7 cellular contexts compared by ENCODE assay signal in genomic region chr5:108381034-108381954, GRCh38. TPM values are rescaled to one million over a fixed set of nuclear protein-coding genes. Genes with fewer than 3 reads are reported as not detected.
DNase-seq lines count a peak whose midpoint lies in the region; ATAC-seq, FAIRE-seq and TF ChIP-seq lines count a peak whose summit lies in the region.

No MANE protein-coding gene starts in this region.

- H3K36me3 Mint-ChIP-seq in activated B cell treated with CpG ODN at 0.5 μM for 24 hours (ENCODE audit: low read depth): peaks cover 20% of the 10 kb centered on the region

- H3K36me3 ChIP-seq in H7 (replicated peaks; ENCODE audit: control insufficient read depth, insufficient read depth, low read length): no peaks in the 10 kb centered on the region
- H3K36me3 ChIP-seq in MG63: peaks cover 9% of the 10 kb centered on the region
- no peaks in the 10 kb centered on the region for H3K36me3 ChIP-seq in kidney (ENCODE audit: control insufficient read depth in 1 of 2, insufficient read depth in 2 of 2, low read length in 2 of 2)

- peak overlapping the region; percentile 96 for H3K4me3 Mint-ChIP-seq in activated B cell treated with CpG ODN at 0.5 μM for 24 hours

- H3K27me3 ChIP-seq in H7 (ENCODE audit: control insufficient read depth, insufficient read depth, low read length) (no peaks in the 10 kb centered on the region), MG63 (no peaks in the 10 kb centered on the region)

- peak; percentile 68 for DNase-seq in H7
- DNase-seq in MG63: peak; percentile 84
- peak; percentile 82 for DNase-seq in activated B cell treated with CpG ODN at 0.5 μM for 24 hours
- DNase-seq in caudate nucleus (lab: John Stamatoyannopoulos, UW): peak in 57 of 61 donors; percentile 8 to 83 (median 64)
- peak; percentile 95 for DNase-seq in kidney
- DNase-seq in stimulated activated CD4-positive, alpha-beta T cell treated with anti-CD3 and anti-CD28 coated beads, Interleukin-15, amount 100 ng/mL, for 24 hours: peak; percentile 81

- no peaks in the 10 kb centered on the region for H3K27me3 Mint-ChIP-seq in activated B cell treated with CpG ODN at 0.5 μM for 24 hours

- H3K4me1 ChIP-seq in kidney (ENCODE audit: control insufficient read depth in 1 of 2, insufficient read depth in 1 of 2, low read depth in 1 of 2, low read length in 2 of 2): peaks cover 4 to 6% of the 10 kb centered on the region in 2 donors

- H3K9ac ChIP-seq in kidney (ENCODE audit: low read length in 2 of 2): peak overlapping the region; percentile 74 to 94

- ATAC-seq in activated B cell treated with CpG ODN at 0.5 μM for 24 hours (ENCODE audit: low read depth): peak; percentile 53

- CTCF ChIA-PET in activated B cell treated with CpG ODN at 0.5 μM for 24 hours (lab: Charles Lee): interaction anchor here (0.8 to 2.4 kb wide), 2 partner anchors 122 to 1307 kb away, joined by 3 to 10 read pairs; no protein-coding TSS in a partner anchor

- FAIRE-seq in kidney (lab: Jason Lieb, UNC): no peak

- peaks cover 47% of the 10 kb centered on the region for H3K4me1 Mint-ChIP-seq in activated B cell treated with CpG ODN at 0.5 μM for 24 hours

- TF ChIP-seq CTCF in GM12875 (IDR thresholded peaks at IDR 0.05; ENCODE audit: borderline replicate concordance, insufficient read depth, low read depth, low read length) (no peak), activated B cell treated with CpG ODN at 0.5 μM for 24 hours (IDR thresholded peaks at IDR 0.05) (no peak), kidney (IDR thresholded peaks at IDR 0.05; ENCODE audit: borderline replicate concordance, extremely low read depth, insufficient read depth) (no peak)

- peak overlapping the region; percentile 98 for H3K27ac Mint-ChIP-seq in activated B cell treated with CpG ODN at 0.5 μM for 24 hours

- H3K9me3 ChIP-seq in MG63 (peaks cover 13% of the 10 kb centered on the region), kidney (ENCODE audit: control insufficient read depth in 1 of 2, low read length in 2 of 2) (no peaks in the 10 kb centered on the region)

- peak overlapping the region; percentile 97 for H3K27ac ChIP-seq in caudate nucleus (ENCODE audit: low read depth, low read length)
- peak overlapping the region; percentile 96 to 97 for H3K27ac ChIP-seq in kidney (ENCODE audit: low read depth in 2 of 2, low read length in 2 of 2)

- peak overlapping the region; percentile 98 for H3K4me3 ChIP-seq in GM12875 (ENCODE audit: low read depth, low read length)
- peak overlapping the region; percentile 91 for H3K4me3 ChIP-seq in H7 (ENCODE audit: insufficient read depth, low read depth, low read length)
- peak overlapping the region; percentile 98 for H3K4me3 ChIP-seq in MG63
- H3K4me3 ChIP-seq in kidney (ENCODE audit: low read length in 2 of 2): peak overlapping the region; percentile 65 to 89

- no peaks in the 10 kb centered on the region for H3K9me3 Mint-ChIP-seq in activated B cell treated with CpG ODN at 0.5 μM for 24 hours

- POLR2A ChIA-PET in activated B cell treated with CpG ODN at 0.5 μM for 24 hours (lab: Charles Lee): interaction anchor here (0.5 to 3.5 kb wide), 14 partner anchors 7 to 1660 kb away, joined by 3 to 58 read pairs (median 5); partner anchors contain the start of genes FER, MAN2A1 and PJA2

- intact Hi-C loops in activated B cell treated with CpG ODN at 0.5 μM for 24 hours (cut with micrococcal nuclease): loop anchor here (1.0 to 10.0 kb wide), 3 partner anchors 16 to 1994 kb away; no protein-coding TSS in a partner anchor
- intact Hi-C loops in kidney (cut with DNase I): no loop called here

RNA-seq across cellular contexts. Expression of gene FBXL17, which starts 0.6 kb away (rescaled TPM):
- 5.5 and 8.8 TPM in 2 replicates for total RNA-seq in H7 (2014; rRNA removed; shearing (Covaris generic))
- total RNA-seq in MG63 (2014; rRNA removed; shearing (Covaris generic); ENCODE audit: low replicate concordance): 16.2 and 33.5 TPM in 2 replicates
- total RNA-seq in activated B cell treated with CpG ODN at 0.5 μM for 24 hours (25.8 and 26.9 TPM in 2 replicates), kidney (26.5 TPM)
- polyA plus RNA-seq in kidney (ENCODE audit: insufficient read depth, low read depth, low replicate concordance): 11.7 TPM

Comparison
In these comparisons a context has a peak if more than half of its experiments do, and no peak if none do; other contexts are left out.
1. Peak in every context shown above with its lines: DNase-seq, ATAC-seq, H3K4me3 ChIP-seq and H3K27ac ChIP-seq.